Comparison of ENCODE assay signal across 28 cellular contexts in the genomic region with DNA sequence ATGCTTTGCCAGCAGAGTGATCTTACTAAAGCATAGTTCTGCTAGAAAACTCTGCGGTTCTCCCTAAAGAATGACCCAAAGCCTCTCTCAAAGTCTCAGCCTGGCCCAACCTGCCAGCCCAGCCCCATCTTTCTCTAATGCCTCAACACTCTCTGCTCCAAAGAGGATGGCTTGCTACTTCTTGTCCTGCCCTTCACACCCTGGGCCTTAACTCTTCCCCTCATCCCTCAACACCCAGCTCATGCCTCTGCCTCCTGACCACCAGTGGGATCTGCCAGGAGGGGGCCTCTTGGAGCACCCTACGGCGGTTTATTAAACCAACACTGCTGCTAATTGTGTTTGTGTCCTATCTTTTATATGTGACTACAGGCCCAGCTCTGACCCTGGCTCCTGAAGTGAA. TPM values are rescaled to one million over a fixed set of nuclear protein-coding genes. Genes with fewer than 3 reads are reported as not detected.
DNase-seq lines count a peak whose midpoint lies in the region; ATAC-seq and TF ChIP-seq lines count a peak whose summit lies in the region.
"Had no signal": no experiment of that assay in that cellular context is flagged by ENCODE, and none has a peak within 500 bp of the region (broad histone marks: within the 10 kb centered on the region; RNA-seq: fewer than 3 reads in every experiment).

No MANE protein-coding gene starts in this region.

- H3K36me3 Mint-ChIP-seq in T-helper 2 cell treated with Interferon-gamma antibody and Interleukin-4, amounts not matched to agents 5 μg/mL and 100 μg/mL, for 36 hours (ENCODE audit: low read depth) = peaks cover 41% of the 10 kb centered on the region
- H3K36me3 Mint-ChIP-seq in CD4-positive, alpha-beta memory T cell = peaks cover 4 to 20% of the 10 kb centered on the region in 2 donors
- H3K36me3 Mint-ChIP-seq in activated CD8-positive, alpha-beta T cell treated with anti-CD3 and anti-CD28 coated beads for 36 hours (ENCODE audit: low read depth) = no peaks in the 10 kb centered on the region
- H3K36me3 Mint-ChIP-seq in naive thymus-derived CD4-positive, alpha-beta T cell = peaks cover 0 to 26% (median 0%) of the 10 kb centered on the region in 5 donors

- H3K27ac ChIP-seq in CD4-positive, alpha-beta memory T cell (ENCODE audit: low read depth, low read length) = no peak overlapping the region
- no peak overlapping the region for H3K27ac ChIP-seq in naive thymus-derived CD4-positive, alpha-beta T cell (ENCODE audit: low read depth, low read length)
- H3K27ac ChIP-seq: ovary, skin epidermis, stomach, uterus, WERI-Rb-1 had no signal

- peaks cover 6% of the 10 kb centered on the region for H3K36me3 ChIP-seq in CD4-positive, alpha-beta memory T cell (ENCODE audit: insufficient read depth, low read length)
- H3K36me3 ChIP-seq in naive thymus-derived CD4-positive, alpha-beta T cell (ENCODE audit: control insufficient read depth in 2 of 3, insufficient read depth in 3 of 3, low read length in 3 of 3) = no peaks in the 10 kb centered on the region
- H3K36me3 ChIP-seq: ovary, uterus, WERI-Rb-1 had no signal

- H3K27ac Mint-ChIP-seq in T-helper 2 cell treated with Interferon-gamma antibody and Interleukin-4, amounts not matched to agents 5 μg/mL and 100 μg/mL, for 36 hours = peak overlapping the region; percentile 34
- H3K27ac Mint-ChIP-seq in CD4-positive, alpha-beta memory T cell = peak overlapping the region; percentile 46 to 95 (median 91)
- H3K27ac Mint-ChIP-seq in activated CD8-positive, alpha-beta T cell treated with anti-CD3 and anti-CD28 coated beads for 36 hours = peak overlapping the region; percentile 24
- H3K27ac Mint-ChIP-seq in naive thymus-derived CD4-positive, alpha-beta T cell = peak overlapping the region in 7 of 9 donors; percentile 25 to 93 (median 66)
- H3K27ac Mint-ChIP-seq: activated CD4-positive, alpha-beta T cell treated with anti-CD3 and anti-CD28 coated beads, Interleukin-2, amount 10 ng/mL, durations not matched to agents 7 days and 5 days had no signal

- peaks cover 42% of the 10 kb centered on the region for H3K4me1 ChIP-seq in CD4-positive, alpha-beta memory T cell (ENCODE audit: insufficient read depth, low read length)
- H3K4me1 ChIP-seq in naive thymus-derived CD4-positive, alpha-beta T cell (ENCODE audit: control insufficient read depth in 2 of 2, insufficient read depth in 2 of 2, low read length in 2 of 2) = peaks cover 26 to 31% of the 10 kb centered on the region in 2 donors
- H3K4me1 ChIP-seq: uterus had no signal

- POLR2A ChIA-PET in CD4-positive, alpha-beta memory T cell (lab: Charles Lee; ENCODE audit: partially characterized antibody) = no interaction called here
- POLR2A ChIA-PET in activated CD8-positive, alpha-beta T cell treated with anti-CD3 and anti-CD28 coated beads for 36 hours (lab: Charles Lee) = interaction anchor here (1.6 kb wide), 1 partner anchor 10 kb away, joined by 4 read pairs; no protein-coding TSS in a partner anchor
- POLR2A ChIA-PET in naive thymus-derived CD4-positive, alpha-beta T cell (lab: Charles Lee) = no interaction called here
- POLR2A ChIA-PET in HEK293T (lab: Yijun Ruan, JAX) = no interaction called here

- ATAC-seq in activated CD8-positive, alpha-beta T cell treated with anti-CD3 and anti-CD28 coated beads for 36 hours = no peak
- no peak for ATAC-seq in naive thymus-derived CD4-positive, alpha-beta T cell
- ATAC-seq: HCT116, left colon, mucosa of descending colon had no signal

- peaks cover 45% of the 10 kb centered on the region for H3K4me1 Mint-ChIP-seq in T-helper 2 cell treated with Interferon-gamma antibody and Interleukin-4, amounts not matched to agents 5 μg/mL and 100 μg/mL, for 36 hours (ENCODE audit: low read depth)
- H3K4me1 Mint-ChIP-seq in CD4-positive, alpha-beta memory T cell = peaks cover 33 to 51% (median 37%) of the 10 kb centered on the region in 4 donors
- H3K4me1 Mint-ChIP-seq in activated CD8-positive, alpha-beta T cell treated with anti-CD3 and anti-CD28 coated beads for 36 hours (ENCODE audit: low read depth) = peaks cover 31% of the 10 kb centered on the region
- peaks cover 23 to 47% (median 33%) of the 10 kb centered on the region in 7 donors for H3K4me1 Mint-ChIP-seq in naive thymus-derived CD4-positive, alpha-beta T cell

- no peaks in the 10 kb centered on the region for H3K27me3 Mint-ChIP-seq in T-helper 2 cell treated with Interferon-gamma antibody and Interleukin-4, amounts not matched to agents 5 μg/mL and 100 μg/mL, for 36 hours (ENCODE audit: low read depth)
- H3K27me3 Mint-ChIP-seq in CD4-positive, alpha-beta memory T cell = no peaks in the 10 kb centered on the region
- no peaks in the 10 kb centered on the region for H3K27me3 Mint-ChIP-seq in activated CD8-positive, alpha-beta T cell treated with anti-CD3 and anti-CD28 coated beads for 36 hours
- H3K27me3 Mint-ChIP-seq in naive thymus-derived CD4-positive, alpha-beta T cell = no peaks in the 10 kb centered on the region
- H3K27me3 Mint-ChIP-seq: activated CD4-positive, alpha-beta T cell treated with anti-CD3 and anti-CD28 coated beads, Interleukin-2, amount 10 ng/mL, durations not matched to agents 7 days and 5 days had no signal

- no peaks in the 10 kb centered on the region for H3K9me3 Mint-ChIP-seq in T-helper 2 cell treated with Interferon-gamma antibody and Interleukin-4, amounts not matched to agents 5 μg/mL and 100 μg/mL, for 36 hours
- H3K9me3 Mint-ChIP-seq in CD4-positive, alpha-beta memory T cell = no peaks in the 10 kb centered on the region
- H3K9me3 Mint-ChIP-seq in activated CD8-positive, alpha-beta T cell treated with anti-CD3 and anti-CD28 coated beads for 36 hours = no peaks in the 10 kb centered on the region
- no peaks in the 10 kb centered on the region for H3K9me3 Mint-ChIP-seq in naive thymus-derived CD4-positive, alpha-beta T cell
- H3K9me3 Mint-ChIP-seq: activated CD4-positive, alpha-beta T cell treated with anti-CD3 and anti-CD28 coated beads, Interleukin-2, amount 10 ng/mL, durations not matched to agents 7 days and 5 days had no signal

- TF ChIP-seq CTCF in activated CD8-positive, alpha-beta T cell treated with anti-CD3 and anti-CD28 coated beads for 36 hours (IDR thresholded peaks at IDR 0.05) = no peak

- CTCF ChIA-PET in CD4-positive, alpha-beta memory T cell (lab: Charles Lee; ENCODE audit: partially characterized antibody) = interaction anchor here (0.6 to 0.8 kb wide), 2 partner anchors 19 to 166 kb away, joined by 3 read pairs; no protein-coding TSS in a partner anchor
- CTCF ChIA-PET in activated CD8-positive, alpha-beta T cell treated with anti-CD3 and anti-CD28 coated beads for 36 hours (lab: Charles Lee) = interaction anchor here (1.1 kb wide), 1 partner anchor 19 kb away, joined by 3 read pairs; no protein-coding TSS in a partner anchor
- CTCF ChIA-PET in naive thymus-derived CD4-positive, alpha-beta T cell (lab: Charles Lee) = no interaction called here
- CTCF ChIA-PET in HEK293T (lab: Yijun Ruan, JAX) = no interaction called here

- H3K4me3 ChIP-seq in CD4-positive, alpha-beta memory T cell (ENCODE audit: low read length in 2 of 2) = no peak overlapping the region
- no peak overlapping the region for H3K4me3 ChIP-seq in naive thymus-derived CD4-positive, alpha-beta T cell (ENCODE audit: low read length)
- H3K4me3 ChIP-seq: mucosa of descending colon, ovary, skin epidermis, stomach, uterus had no signal

- intact Hi-C loops in CD4-positive, alpha-beta memory T cell (cut with micrococcal nuclease) = no loop called here
- intact Hi-C loops in activated CD8-positive, alpha-beta T cell treated with anti-CD3 and anti-CD28 coated beads for 36 hours (cut with micrococcal nuclease) = no loop called here
- intact Hi-C loops in naive thymus-derived CD4-positive, alpha-beta T cell (cut with micrococcal nuclease) = loop anchor here in 1 of 2 donors (5.0 kb wide), 4 partner anchors 39 to 544 kb away; a partner anchor contains a TSS

- no peak overlapping the region for H3K4me3 Mint-ChIP-seq in T-helper 2 cell treated with Interferon-gamma antibody and Interleukin-4, amounts not matched to agents 5 μg/mL and 100 μg/mL, for 36 hours
- peak overlapping the region in 1 of 8 donors; percentile 17 for H3K4me3 Mint-ChIP-seq in CD4-positive, alpha-beta memory T cell
- H3K4me3 Mint-ChIP-seq in activated CD8-positive, alpha-beta T cell treated with anti-CD3 and anti-CD28 coated beads for 36 hours = no peak overlapping the region
- H3K4me3 Mint-ChIP-seq in naive thymus-derived CD4-positive, alpha-beta T cell = no peak overlapping the region
- H3K4me3 Mint-ChIP-seq: activated CD4-positive, alpha-beta T cell treated with anti-CD3 and anti-CD28 coated beads, Interleukin-2, amount 10 ng/mL, durations not matched to agents 7 days and 5 days had no signal

- no peaks in the 10 kb centered on the region for H3K27me3 ChIP-seq in CD4-positive, alpha-beta memory T cell (ENCODE audit: insufficient read depth, low read length)
- no peaks in the 10 kb centered on the region for H3K27me3 ChIP-seq in naive thymus-derived CD4-positive, alpha-beta T cell (ENCODE audit: control insufficient read depth in 2 of 2, insufficient read depth in 2 of 2, low read length in 2 of 2)
- H3K27me3 ChIP-seq: ovary, stomach, uterus had no signal

- H3K9me3 ChIP-seq in CD4-positive, alpha-beta memory T cell (ENCODE audit: control insufficient read depth in 1 of 2, low read length in 2 of 2) = no peaks in the 10 kb centered on the region
- H3K9me3 ChIP-seq in naive thymus-derived CD4-positive, alpha-beta T cell (ENCODE audit: control insufficient read depth in 2 of 3, low read length in 3 of 3) = no peaks in the 10 kb centered on the region
- H3K9me3 ChIP-seq: mucosa of descending colon, ovary, stomach, uterus had no signal

- no peak for DNase-seq in T-helper 2 cell treated with Interferon-gamma antibody and Interleukin-4, amounts not matched to agents 5 μg/mL and 100 μg/mL, for 36 hours (ENCODE audit: low spot score)
- no peak for DNase-seq in T-helper 2 cell
- no peak for DNase-seq in CD4-positive, alpha-beta memory T cell
- no peak for DNase-seq in activated CD8-positive, alpha-beta T cell treated with anti-CD3 and anti-CD28 coated beads for 36 hours
- DNase-seq in naive thymus-derived CD4-positive, alpha-beta T cell = no peak
- DNase-seq in stimulated activated CD4-positive, alpha-beta T cell treated with anti-CD3 and anti-CD28 coated beads, Interleukin-15, amount 100 ng/mL, for 24 hours = no peak
- no peak for DNase-seq in HEK293T (ENCODE audit: extremely low spot score)
- no peak for DNase-seq in CD1c-positive myeloid dendritic cell (ENCODE audit: extremely low spot score)
- DNase-seq: 8988T; activated CD4-positive, alpha-beta T cell treated with anti-CD3 and anti-CD28 coated beads, Interleukin-2, amount 10 ng/mL, durations not matched to agents 7 days and 5 days; activated effector memory CD4-positive, alpha-beta T cell treated with anti-CD3 and anti-CD28 coated beads, Interleukin-2, amount 50 U/mL, for 16 hours; central memory CD4-positive, alpha-beta T cell; DMS53; erythroblast; GDM1; left colon; mammary epithelial cell; mucosa of descending colon; NCI-H1694; NCI-H446; NCI-H774; ovary; SHP77 treated with DMSO at 0.1 percent for 48 hours; stomach; uterus; WERI-Rb-1 had no signal

RNA-seq across cellular contexts. Expression of a gene that starts 52.4 kb away (rescaled TPM):
- total RNA-seq in CD4-positive, alpha-beta memory T cell = 10 to 100 TPM; 25.2 to 30.9 TPM
- 10 to 100 TPM; 58.2 to 61.3 TPM for polyA plus RNA-seq in CD4-positive, alpha-beta memory T cell
- total RNA-seq in activated CD8-positive, alpha-beta T cell treated with anti-CD3 and anti-CD28 coated beads for 36 hours = 10 to 100 TPM; 11.1 to 12.7 TPM
- 10 to 100 TPM in 2 of 5 experiments, 1 to 10 TPM in 3; 3.3 to 35.0 (median 4.4) TPM for total RNA-seq in naive thymus-derived CD4-positive, alpha-beta T cell
- polyA plus RNA-seq in naive thymus-derived CD4-positive, alpha-beta T cell = 1 to 10 TPM; 1.3 to 2.8 TPM

Comparison
In these comparisons a context has a peak if more than half of its experiments do, and no peak if none do; other contexts are left out.
1. H3K27ac Mint-ChIP-seq: peak in every context shown above with its lines; median percentile 91 in CD4-positive, alpha-beta memory T cell; 66 in naive thymus-derived CD4-positive, alpha-beta T cell; 34 in T-helper 2 cell treated with Interferon-gamma antibody and Interleukin-4, amounts not matched to agents 5 μg/mL and 100 μg/mL, for 36 hours; 24 in activated CD8-positive, alpha-beta T cell treated with anti-CD3 and anti-CD28 coated beads for 36 hours.
2. CTCF ChIA-PET loops: an anchor here in CD4-positive, alpha-beta memory T cell (0.6 to 0.8 kb wide) and activated CD8-positive, alpha-beta T cell treated with anti-CD3 and anti-CD28 coated beads for 36 hours (1.1 kb wide); none called in naive thymus-derived CD4-positive, alpha-beta T cell and HEK293T.